29 cellular contexts compared by ENCODE assay signal in the genomic region with DNA sequence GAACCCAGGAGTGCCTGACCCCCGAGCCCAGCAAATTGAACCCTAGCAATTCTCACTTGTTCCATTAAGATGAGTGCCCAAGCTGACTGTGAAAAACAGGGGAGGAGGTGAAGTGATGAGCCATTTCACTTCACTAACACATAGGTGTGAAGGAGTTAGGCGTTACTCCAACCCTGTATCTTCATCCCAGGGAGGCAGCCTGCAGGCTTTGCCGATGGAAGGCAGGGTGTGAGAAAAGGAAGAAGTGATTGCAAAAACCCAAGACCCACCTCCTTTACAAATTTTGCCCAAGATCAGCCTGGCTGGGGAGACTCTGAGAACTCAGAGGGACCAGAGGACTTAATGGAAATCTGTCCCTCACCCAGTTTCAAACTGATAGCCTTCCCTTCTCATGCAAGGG.
DNase-seq lines count a peak whose midpoint lies in the region; ATAC-seq, FAIRE-seq and TF ChIP-seq lines count a peak whose summit lies in the region.
"Had no signal": no experiment of that assay in that cellular context is flagged by ENCODE, and none has a peak within 500 bp of the region (broad histone marks: within the 10 kb centered on the region; RNA-seq: fewer than 3 reads in every experiment).

No MANE protein-coding gene starts in this region.

- no peak overlapping the region for H3K27ac ChIP-seq in IMR-90 (ENCODE audit: insufficient read depth, low read length)
- no peak overlapping the region for H3K27ac ChIP-seq in H1 (ENCODE audit: low read depth, low read length)
- H3K27ac ChIP-seq in trophoblast cell (ENCODE audit: low read depth, low read length): no peak overlapping the region
- H3K27ac ChIP-seq: BLaER1, HL-60, SJSA1 had no signal

- CTCF ChIA-PET in IMR-90 (lab: Yijun Ruan, JAX) (no interaction called here), H1 (lab: Charles Lee; ENCODE audit: partially characterized antibody) (interaction anchor here (0.9 to 11.5 kb wide), 4 partner anchors 9 to 45 kb away, joined by 3 to 66 read pairs (median 4); no protein-coding TSS in a partner anchor)

- H4K91ac ChIP-seq in IMR-90 (ENCODE audit: insufficient read depth, low read depth, low read length) (peak overlapping the region; percentile 23; the same call in 1 of the 2 replicates), H1 (replicated peaks; ENCODE audit: insufficient read length, low read length) (no peak overlapping the region), trophoblast cell (ENCODE audit: low read depth, low read length) (peak overlapping the region; percentile 7)

- H3K79me1 ChIP-seq in IMR-90 (ENCODE audit: low read depth in 1 of 2, low read length in 2 of 2) (no peaks in the 10 kb centered on the region), H1 (ENCODE audit: low read depth, low read length) (no peaks in the 10 kb centered on the region), trophoblast cell (ENCODE audit: low read length) (peaks cover 14% of the 10 kb centered on the region)

- H3K36me3 Mint-ChIP-seq in CD14-positive monocyte: no peaks in the 10 kb centered on the region
- H3K36me3 Mint-ChIP-seq: CD4-positive, alpha-beta memory T cell had no signal

- H3K9me3 ChIP-seq in IMR-90 (ENCODE audit: control insufficient read depth, insufficient read depth, low read length) (no peaks in the 10 kb centered on the region), H1 (ENCODE audit: insufficient read depth in 2 of 2, low read depth in 1 of 2, low read length in 1 of 2) (no peaks in the 10 kb centered on the region), trophoblast cell (ENCODE audit: insufficient read depth, low read depth, low read length) (no peaks in the 10 kb centered on the region)
- H3K9me3 ChIP-seq: BLaER1, SJSA1 had no signal

- no peak overlapping the region; the same call in 1 of the 2 replicates for H2BK20ac ChIP-seq in IMR-90 (ENCODE audit: low read depth, low read length)
- peak overlapping the region; percentile 80; the same call in 1 of the 2 replicates for H2BK20ac ChIP-seq in H1 (ENCODE audit: low read length)

- intact Hi-C loops in CD14-positive monocyte (cut with micrococcal nuclease): no loop called here
- intact Hi-C loops in IMR-90 (cut with micrococcal nuclease): no loop called here
- intact Hi-C loops in lower leg skin (cut with DNase I; ENCODE audit: low total_unique reads): no loop called here

- TF ChIP-seq EP300 in H1 (IDR thresholded peaks at IDR 0.05; ENCODE audit: borderline replicate concordance in 1 of 2, low read depth in 2 of 2, low read length in 2 of 2): no peak

- TF ChIP-seq CTCF in CD14-positive monocyte (IDR thresholded peaks at IDR 0.05) (no peak), IMR-90 (conservative IDR thresholded peaks at IDR 0.05; ENCODE audit: low read depth, low read length) (no peak), H1 (IDR thresholded peaks at IDR 0.05; ENCODE audit: control extremely low read depth in 1 of 3, insufficient read depth in 1 of 3, low read depth in 1 of 3, low read length in 3 of 3) (no peak), lower leg skin (IDR thresholded peaks at IDR 0.05) (no peak)

- in situ Hi-C loops in IMR-90 (cut with MboI; ENCODE audit: low sequenced_read_pairs): no loop called here

- no peak overlapping the region for H2AFZ ChIP-seq in IMR-90 (replicated peaks; ENCODE audit: low read length, poor library complexity)
- no peak overlapping the region for H2AFZ ChIP-seq in H1 (ENCODE audit: low read length)
- no peak overlapping the region for H2AFZ ChIP-seq in trophoblast cell (ENCODE audit: insufficient read depth, low read length, poor library complexity)

- H3K4me1 ChIP-seq in IMR-90 (ENCODE audit: control insufficient read depth, insufficient read depth, low read length): peaks cover 9% of the 10 kb centered on the region
- peaks cover 0 to 21% (median 9%) of the 10 kb centered on the region in 4 experiments; a peak in 4 of 7 replicates for H3K4me1 ChIP-seq in H1 (replicated peaks in 1 of 4; ENCODE audit: control insufficient read depth in 3 of 4, insufficient read depth in 4 of 4, low read length in 3 of 4)
- peaks cover 15 to 23% of the 10 kb centered on the region in 2 experiments for H3K4me1 ChIP-seq in trophoblast cell (ENCODE audit: control insufficient read depth in 1 of 2, insufficient read depth in 2 of 2, low read length in 2 of 2)
- H3K4me1 ChIP-seq: BLaER1 had no signal

- H2BK120ac ChIP-seq in IMR-90 (ENCODE audit: low read depth, low read length): no peak overlapping the region
- no peak overlapping the region for H2BK120ac ChIP-seq in H1 (replicated peaks; ENCODE audit: low read depth, low read length)
- peak overlapping the region; percentile 81 for H2BK120ac ChIP-seq in trophoblast cell (ENCODE audit: insufficient read depth, low read length, poor library complexity)

- H3K14ac ChIP-seq in IMR-90 (replicated peaks; ENCODE audit: low read depth, low read length) (0 out of 2 replicates have a peak overlapping the region, but pooled peaks have one; percentile 21), H1 (ENCODE audit: insufficient read length) (no peak overlapping the region), trophoblast cell (ENCODE audit: low read length) (no peak overlapping the region)

- DNase-seq in CD14-positive monocyte (ENCODE audit: low spot score) (no peak), IMR-90 (no peak), H1 (ENCODE audit: low read depth in 1 of 2, low spot score in 2 of 2) (no peak), trophoblast cell (no peak), NK-92 (lab: John Stamatoyannopoulos, UW; ENCODE audit: unreplicated experiment) (no peak), lower leg skin (ENCODE audit: low spot score in 2 of 2) (no peak)
- DNase-seq: CD4-positive, alpha-beta memory T cell; COR-L47; GF-D8; Kasumi-1; MV-4-11; NCI-H1105 treated with DMSO at 0.1 percent for 48 hours; NCI-H146; NCI-H1930; NCI-H2107; NCI-H446 treated with DMSO at 0.1 percent for 48 hours; NCI-H526; NCI-H82; Right ventricle myocardium superior; RPMI8226 had no signal

- H3K4me2 ChIP-seq in IMR-90 (ENCODE audit: low read depth, low read length): no peak overlapping the region
- no peak overlapping the region; a peak in 1 of 4 replicates for H3K4me2 ChIP-seq in H1 (ENCODE audit: insufficient read depth in 1 of 2, low read depth in 2 of 2, low read length in 2 of 2)
- no peak overlapping the region for H3K4me2 ChIP-seq in trophoblast cell (ENCODE audit: low read length)
- H3K4me2 ChIP-seq: BLaER1 had no signal

- H3K79me2 ChIP-seq in H1 (ENCODE audit: control insufficient read depth in 1 of 2, insufficient read depth in 2 of 2, low read length in 2 of 2): no peaks in the 10 kb centered on the region
- no peaks in the 10 kb centered on the region for H3K79me2 ChIP-seq in trophoblast cell (ENCODE audit: control insufficient read depth, insufficient read depth, low read length, poor library complexity)

- peaks cover 0 to 2% (median 0%) of the 10 kb centered on the region in 7 donors for H3K9me3 Mint-ChIP-seq in CD14-positive monocyte

- FAIRE-seq in H1 (lab: Jason Lieb, UNC): no peak
- FAIRE-seq: A204.1, GM12891, HepG2, K562 had no signal

- H3K23ac ChIP-seq in IMR-90 (ENCODE audit: low read depth, low read length) (no peak overlapping the region), H1 (ENCODE audit: insufficient read length) (no peak overlapping the region), trophoblast cell (ENCODE audit: low read length) (no peak overlapping the region)

- H3K9ac ChIP-seq in IMR-90 (ENCODE audit: low read depth, low read length) (no peak overlapping the region), H1 (replicated peaks in 1 of 4; ENCODE audit: extremely low read depth in 1 of 4, low read depth in 3 of 4, low read length in 3 of 4) (no peak overlapping the region), trophoblast cell (ENCODE audit: low read length) (no peak overlapping the region)
- H3K9ac ChIP-seq: BLaER1 had no signal

- H4K20me1 ChIP-seq in IMR-90 (ENCODE audit: insufficient read depth, low read length): no peaks in the 10 kb centered on the region
- H4K20me1 ChIP-seq in H1 (replicated peaks in 1 of 2; ENCODE audit: control insufficient read depth in 1 of 2, insufficient read depth in 2 of 2, low read length in 2 of 2): no peaks in the 10 kb centered on the region
- H4K20me1 ChIP-seq: BLaER1 had no signal

- WGBS in IMR-90 (ENCODE audit: extremely low coverage in 2 of 2, insufficient read length in 1 of 2), 2 experiments: no CpG with 5 or more reads among the region's 3 CpGs
- 90% methylated on average over 3 of the region's 3 CpGs; no CpG with 5 or more reads in 1 of the 2 experiments for WGBS in H1 (ENCODE audit: extremely low coverage in 1 of 2, insufficient coverage in 1 of 2, insufficient read length in 1 of 2, insufficient replicate concordance in 2 of 2, low coverage in 1 of 2, low lambda C conversion rate in 2 of 2, missing lambda C conversion rate in 1 of 2), 2 experiments
- no CpG with 5 or more reads among the region's 3 CpGs for WGBS in trophoblast cell (ENCODE audit: extremely low coverage, insufficient coverage, insufficient read length)
- 93% methylated on average over 3 of the region's 3 CpGs for WGBS in lower leg skin, 2 donors

- TF ChIP-seq RAD21 in IMR-90 (IDR thresholded peaks at IDR 0.05; ENCODE audit: low read length) (no peak), H1 (IDR thresholded peaks at IDR 0.05 in 1 of 2, conservative IDR thresholded peaks at IDR 0.05 in 1 of 2; ENCODE audit: low read depth in 2 of 2, low read length in 2 of 2) (no peak)

- H3K4ac ChIP-seq in IMR-90 (ENCODE audit: low read depth, low read length): no peak overlapping the region
- H3K4ac ChIP-seq in H1 (replicated peaks; ENCODE audit: insufficient read length, low read depth, low read length): no peak overlapping the region
- peak overlapping the region; percentile 17 for H3K4ac ChIP-seq in trophoblast cell (ENCODE audit: low read depth, low read length)

- H2BK15ac ChIP-seq in IMR-90 (ENCODE audit: low read depth, low read length) (no peak overlapping the region), H1 (ENCODE audit: low read length) (no peak overlapping the region)

- no peak overlapping the region for H3K4me3 ChIP-seq in IMR-90 (ENCODE audit: insufficient read depth, low read depth, low read length)
- no peak overlapping the region for H3K4me3 ChIP-seq in H1 (ENCODE audit: extremely low read depth in 1 of 4, insufficient read depth in 2 of 4, low read depth in 3 of 4, low read length in 4 of 4)
- H3K4me3 ChIP-seq in trophoblast cell (ENCODE audit: low read depth, low read length): no peak overlapping the region
- no peak overlapping the region for H3K4me3 ChIP-seq in lower leg skin (ENCODE audit: low read depth, poor library complexity, severe bottlenecking)
- H3K4me3 ChIP-seq: BLaER1, K562, SJSA1 had no signal

- H3K27me3 ChIP-seq in IMR-90 (ENCODE audit: control insufficient read depth, insufficient read depth, low read length) (no peaks in the 10 kb centered on the region), H1 (replicated peaks in 1 of 4; ENCODE audit: control insufficient read depth in 3 of 4, extremely low read depth in 1 of 4, insufficient read depth in 3 of 4, low read length in 3 of 4) (no peaks in the 10 kb centered on the region), trophoblast cell (ENCODE audit: insufficient read depth, low read length) (no peaks in the 10 kb centered on the region)
- H3K27me3 ChIP-seq: BLaER1, SJSA1 had no signal

- dilution Hi-C loops in IMR-90 (cut with HindIII; ENCODE audit: low sequenced_read_pairs, unreplicated experiment): no loop called here

- POLR2A ChIA-PET in IMR-90 (lab: Charles Lee; ENCODE audit: unreplicated experiment) (no interaction called here), H1 (lab: Charles Lee; ENCODE audit: partially characterized antibody) (interaction anchor here (1.0 kb wide), 1 partner anchor 11 kb away, joined by 3 read pairs; no protein-coding TSS in a partner anchor)

- H3K36me3 ChIP-seq in IMR-90 (ENCODE audit: control insufficient read depth, insufficient read depth, low read length) (no peaks in the 10 kb centered on the region), H1 (ENCODE audit: control insufficient read depth in 2 of 4, insufficient read depth in 4 of 4, low read length in 3 of 4) (no peaks in the 10 kb centered on the region), trophoblast cell (ENCODE audit: control insufficient read depth in 1 of 2, insufficient read depth in 2 of 2, low read length in 2 of 2) (no peaks in the 10 kb centered on the region)
- H3K36me3 ChIP-seq: BLaER1, SJSA1 had no signal

- TF ChIP-seq POLR2A in IMR-90 (IDR thresholded peaks at IDR 0.05; ENCODE audit: low read depth, low read length): no peak
- TF ChIP-seq POLR2A in H1 (IDR thresholded peaks at IDR 0.05; ENCODE audit: control extremely low read depth in 1 of 2, low read depth in 2 of 2, low read length in 2 of 2): no peak
- no peak for TF ChIP-seq POLR2A in lower leg skin (IDR thresholded peaks at IDR 0.05)

- H3K9me1 ChIP-seq in IMR-90 (ENCODE audit: insufficient read depth, low read length): peaks cover 4% of the 10 kb centered on the region

- H3K27ac Mint-ChIP-seq in CD14-positive monocyte: peak overlapping the region in 5 of 7 donors; percentile 27 to 74 (median 56)
- H3K27ac Mint-ChIP-seq: CD4-positive, alpha-beta memory T cell had no signal

- no peak overlapping the region for H4K12ac ChIP-seq in trophoblast cell (ENCODE audit: low read depth, low read length)

- H3K56ac ChIP-seq in IMR-90 (ENCODE audit: extremely low read depth, insufficient read depth, low read length) (no peak overlapping the region), H1 (replicated peaks; ENCODE audit: insufficient read length, low read depth, low read length) (no peak overlapping the region)

- H3K18ac ChIP-seq in IMR-90 (ENCODE audit: low read depth, low read length) (no peak overlapping the region), H1 (ENCODE audit: extremely low read depth, low read length) (no peak overlapping the region; the same call in 1 of the 2 replicates), trophoblast cell (ENCODE audit: low read length) (no peak overlapping the region)

- no peak overlapping the region for H4K8ac ChIP-seq in IMR-90 (ENCODE audit: low read depth in 2 of 2, low read length in 2 of 2)
- H4K8ac ChIP-seq in H1 (ENCODE audit: extremely low read depth, insufficient read depth, low read length): no peak overlapping the region
- no peak overlapping the region for H4K8ac ChIP-seq in trophoblast cell (ENCODE audit: low read depth, low read length)

- H4K5ac ChIP-seq in IMR-90 (ENCODE audit: low read depth, low read length) (no peak overlapping the region), H1 (ENCODE audit: insufficient read length, low read depth, low read length) (no peak overlapping the region)

- no peaks in the 10 kb centered on the region for H3K23me2 ChIP-seq in H1 (ENCODE audit: low read depth, low read length)

- peaks cover 66% of the 10 kb centered on the region for H3K4me1 Mint-ChIP-seq in CD14-positive monocyte
- H3K4me1 Mint-ChIP-seq: CD4-positive, alpha-beta memory T cell had no signal

- no TSS peak for BruUV-seq in IMR-90 (replicated peaks; lab: Mats Ljungman, UMichigan)

- ATAC-seq in IMR-90 (ENCODE audit: low read depth): no peak
- no peak for ATAC-seq in HG03095 (IDR thresholded peaks at IDR 0.05; ENCODE audit: unreplicated experiment)
- ATAC-seq: HCT116, HepG2, K562 had no signal

- H3K27me3 Mint-ChIP-seq in CD14-positive monocyte (ENCODE audit: low read depth in 3 of 3): peaks cover 0 to 4% (median 0%) of the 10 kb centered on the region in 3 donors

- no peak overlapping the region for H3K4me3 Mint-ChIP-seq in CD14-positive monocyte
- H3K4me3 Mint-ChIP-seq: CD4-positive, alpha-beta memory T cell had no signal

- H2AK5ac ChIP-seq in IMR-90 (ENCODE audit: low read depth, low read length) (peak overlapping the region; percentile 38; the same call in 1 of the 2 replicates), H1 (ENCODE audit: low read depth, low read length) (no peak overlapping the region), trophoblast cell (ENCODE audit: low read length) (peak overlapping the region; percentile 39)

- H2AK9ac ChIP-seq in IMR-90 (replicated peaks; ENCODE audit: low read depth, low read length, poor library complexity): no peak overlapping the region

- peak overlapping the region; percentile 51 for H2BK12ac ChIP-seq in H1 (ENCODE audit: low read depth, low read length)
- H2BK12ac ChIP-seq in trophoblast cell (ENCODE audit: low read length): peak overlapping the region; percentile 92

- H2BK5ac ChIP-seq in IMR-90 (ENCODE audit: low read depth, low read length, poor library complexity, severe bottlenecking) (no peak overlapping the region), H1 (ENCODE audit: low read depth, low read length) (peak overlapping the region; percentile 4; the same call in 1 of the 2 replicates), trophoblast cell (ENCODE audit: low read depth, low read length, poor library complexity) (peak overlapping the region; percentile 47)
